Comparison of ENCODE assay signal across 8 cellular contexts in genomic region chr7:44638611-44639557, GRCh38. TPM values are rescaled to one million over a fixed set of nuclear protein-coding genes. Genes with fewer than 3 reads are reported as not detected.
A peak's percentile ranks its signal among the peaks of the same experiment; 100 is the strongest.
DNase-seq lines count a peak whose midpoint lies in the region; ATAC-seq and TF ChIP-seq lines count a peak whose summit lies in the region.

No MANE protein-coding gene starts in this region.

- H3K9me3 ChIP-seq in A673 (ENCODE audit: low read depth, low read length, poor library complexity, severe bottlenecking): no peaks in the 10 kb centered on the region
- H3K9me3 ChIP-seq in PC-9 (ENCODE audit: insufficient read depth, low read depth): no peaks in the 10 kb centered on the region

- no peak for TF ChIP-seq CTCF in A673 (conservative IDR thresholded peaks at IDR 0.05; ENCODE audit: low read depth, low read length)
- TF ChIP-seq CTCF in PC-9 (conservative IDR thresholded peaks at IDR 0.05): no peak; the same call in 1 of the 2 replicates

- no peaks in the 10 kb centered on the region for H3K9me2 ChIP-seq in PC-9 (ENCODE audit: insufficient read depth)

- H3K27ac Mint-ChIP-seq in activated T-cell treated with anti-CD3 and anti-CD28 coated beads, Interleukin-2, amount 50 U/mL, for 72 hours: peak overlapping the region; percentile 99

- peaks cover 25% of the 10 kb centered on the region for H3K4me1 ChIP-seq in A673 (ENCODE audit: insufficient read depth, low read length, poor library complexity, severe bottlenecking)
- H3K4me1 ChIP-seq in PC-9 (replicated peaks; ENCODE audit: insufficient read depth): peaks cover 67% of the 10 kb centered on the region

- H3K27ac ChIP-seq in A673 (ENCODE audit: low read depth, low read length, poor library complexity, severe bottlenecking) (peak overlapping the region; percentile 55), PC-9 (peak overlapping the region; percentile 96)

- H3K9me3 Mint-ChIP-seq in activated T-cell treated with anti-CD3 and anti-CD28 coated beads, Interleukin-2, amount 50 U/mL, for 72 hours: no peaks in the 10 kb centered on the region

- peak overlapping the region; percentile 81 to 85 for H3K4me3 Mint-ChIP-seq in activated T-cell treated with anti-CD3 and anti-CD28 coated beads, Interleukin-2, amount 50 U/mL, for 72 hours

- no peaks in the 10 kb centered on the region for H3K27me3 ChIP-seq in A673 (replicated peaks; ENCODE audit: insufficient read depth, low read depth, low read length, poor library complexity)
- no peaks in the 10 kb centered on the region for H3K27me3 ChIP-seq in PC-9 (ENCODE audit: insufficient read depth, low read depth)

- H3K27me3 Mint-ChIP-seq in activated T-cell treated with anti-CD3 and anti-CD28 coated beads, Interleukin-2, amount 50 U/mL, for 72 hours (ENCODE audit: low read depth): no peaks in the 10 kb centered on the region

- intact Hi-C loops in A673 (cut with micrococcal nuclease; ENCODE audit: unreplicated experiment): no loop called here
- intact Hi-C loops in PC-9 (cut with micrococcal nuclease; ENCODE audit: unreplicated experiment): loop anchor here (1.0 to 2.0 kb wide), 6 partner anchors 21 to 158 kb away; partner anchors contain the start of genes OGDH, PPIA and ZMIZ2

- H3K36me3 ChIP-seq in A673 (ENCODE audit: insufficient read depth, low read length, poor library complexity, severe bottlenecking) (no peaks in the 10 kb centered on the region), PC-9 (ENCODE audit: low read depth) (peaks cover 15% of the 10 kb centered on the region)

- H3F3A ChIP-seq in PC-9 (ENCODE audit: insufficient read depth, low read depth): peaks cover 70% of the 10 kb centered on the region

- peaks cover 68% of the 10 kb centered on the region for H3K4me1 Mint-ChIP-seq in activated T-cell treated with anti-CD3 and anti-CD28 coated beads, Interleukin-2, amount 50 U/mL, for 72 hours (ENCODE audit: low read depth)

- POLR2A ChIA-PET in A673 (lab: Charles Lee; ENCODE audit: low non-redundant PET): no interaction called here
- POLR2A ChIA-PET in PC-9 (lab: Charles Lee; ENCODE audit: unreplicated experiment): interaction anchor here (0.6 to 1.7 kb wide), 7 partner anchors 19 to 127 kb away, joined by 3 to 10 read pairs (median 5); partner anchors contain the start of gene OGDH

- H4K20me1 ChIP-seq in PC-9 (ENCODE audit: insufficient read depth): no peaks in the 10 kb centered on the region

- CTCF ChIA-PET in A673 (lab: Charles Lee) (no interaction called here), PC-9 (lab: Charles Lee) (interaction anchor here (1.2 to 1.4 kb wide), 3 partner anchors 16 to 497 kb away, joined by 3 to 5 read pairs (median 4); no protein-coding TSS in a partner anchor)

- H3K4me2 ChIP-seq in PC-9: peak overlapping the region; percentile 67

- H3K36me3 Mint-ChIP-seq in activated T-cell treated with anti-CD3 and anti-CD28 coated beads, Interleukin-2, amount 50 U/mL, for 72 hours (ENCODE audit: insufficient read depth in 2 of 2): peaks cover 0 to 2% of the 10 kb centered on the region in 2 donors

- H3K4me3 ChIP-seq in A673 (ENCODE audit: low read depth, low read length, poor library complexity, severe bottlenecking) (no peak overlapping the region), PC-9 (peak overlapping the region; percentile 12; the same call in 1 of the 2 replicates)

- TSS peak; percentile 28 for BruUV-seq in A673 (replicated peaks; lab: Mats Ljungman, UMichigan)
- TSS peak; percentile 97 for BruUV-seq in PC-9 (replicated peaks; lab: Mats Ljungman, UMichigan)

- H3K79me2 ChIP-seq in PC-9 (ENCODE audit: low read depth): peaks cover 61% of the 10 kb centered on the region

- peak; percentile 54 for TF ChIP-seq POLR2A in GM18526 (IDR thresholded peaks at IDR 0.05; ENCODE audit: extremely low read depth, insufficient read length)

- H2AFZ ChIP-seq in PC-9: no peak overlapping the region

- ATAC-seq in HG03045 (IDR thresholded peaks at IDR 0.05; ENCODE audit: unreplicated experiment): peak; percentile 80
- peak; percentile 72 to 73 for ATAC-seq in activated T-cell treated with anti-CD3 and anti-CD28 coated beads, Interleukin-2, amount 50 U/mL, for 72 hours (replicated peaks in 1 of 2)

- DNase-seq in A673 (ENCODE audit: low spot score) (peak; percentile 77), PC-9 (peak; percentile 90 to 93), germinal center (ENCODE audit: low spot score) (peak; percentile 80), renal cortical epithelial cell (ENCODE audit: low read depth) (peak; percentile 68), hippocampal formation (lab: John Stamatoyannopoulos, UW) (no peak)
- peak; percentile 90 to 91 for DNase-seq in activated T-cell treated with anti-CD3 and anti-CD28 coated beads, Interleukin-2, amount 50 U/mL, for 72 hours

RNA-seq across cellular contexts. Expression of gene OGDH, which starts 32.5 kb away (rescaled TPM):
- total RNA-seq in A673 (2021) (111 and 113 TPM in 2 replicates), PC-9 (2021) (93.6 and 135 TPM in 2 replicates), renal cortical epithelial cell (105 and 157 TPM in 2 replicates)
- 10 to 100 TPM; 79.6 to 82.7 TPM for total RNA-seq in activated T-cell treated with anti-CD3 and anti-CD28 coated beads, Interleukin-2, amount 50 U/mL, for 72 hours

RNA-seq across cellular contexts. Expression of gene TMED4, which starts 56.9 kb away (rescaled TPM):
- 77.6 and 79.5 TPM in 2 replicates for total RNA-seq in A673 (2021)
- 134 and 161 TPM in 2 replicates for total RNA-seq in PC-9 (2021)
- total RNA-seq in activated T-cell treated with anti-CD3 and anti-CD28 coated beads, Interleukin-2, amount 50 U/mL, for 72 hours: 10 to 100 TPM; 73.6 to 79.8 TPM
- 259 and 304 TPM in 2 replicates for total RNA-seq in renal cortical epithelial cell

Comparison
In these comparisons a context has a peak if more than half of its experiments do, and no peak if none do; other contexts are left out.
1. DNase-seq: peak in A673 (single experiment), PC-9 (2 of 2), activated T-cell treated with anti-CD3 and anti-CD28 coated beads, Interleukin-2, amount 50 U/mL, for 72 hours (2 of 2), germinal center (single experiment) and renal cortical epithelial cell (single experiment); none in hippocampal formation (0 of 2).